8 cellular contexts compared by ENCODE assay signal in genomic region chr12:121668750-121669524, GRCh38. TPM values are rescaled to one million over a fixed set of nuclear protein-coding genes. Genes with fewer than 3 reads are reported as not detected.
A peak's percentile ranks its signal among the peaks of the same experiment; 100 is the strongest.
DNase-seq lines count a peak whose midpoint lies in the region; ATAC-seq and TF ChIP-seq lines count a peak whose summit lies in the region.

No MANE protein-coding gene starts in this region.

- no peaks in the 10 kb centered on the region for H3K36me3 ChIP-seq in cardiac muscle cell
- no peaks in the 10 kb centered on the region for H3K36me3 ChIP-seq in SK-N-SH (replicated peaks in 1 of 2; ENCODE audit: control insufficient read depth in 1 of 2, insufficient read depth in 2 of 2, low read length in 1 of 2)
- H3K36me3 ChIP-seq in left lung = no peaks in the 10 kb centered on the region
- no peaks in the 10 kb centered on the region for H3K36me3 ChIP-seq in thyroid gland

- TF ChIP-seq POLR2A in thyroid gland (IDR thresholded peaks at IDR 0.05) = no peak

- H3K9me3 ChIP-seq in cardiac muscle cell (ENCODE audit: low read depth) (no peaks in the 10 kb centered on the region), SK-N-SH (no peaks in the 10 kb centered on the region), left lung (no peaks in the 10 kb centered on the region), thyroid gland (no peaks in the 10 kb centered on the region)

- H3K27ac ChIP-seq in cardiac muscle cell (no peak overlapping the region), SK-N-SH (ENCODE audit: low read depth in 2 of 2, low read length in 1 of 2) (no peak overlapping the region), left lung (no peak overlapping the region), thyroid gland (no peak overlapping the region)

- no peaks in the 10 kb centered on the region for H3K4me1 ChIP-seq in cardiac muscle cell (ENCODE audit: low read depth)
- peaks cover 0 to 6% of the 10 kb centered on the region in 2 experiments; a peak in 1 of 4 replicates for H3K4me1 ChIP-seq in SK-N-SH (ENCODE audit: control insufficient read depth in 1 of 2, insufficient read depth in 2 of 2, low read depth in 1 of 2, low read length in 1 of 2)
- peaks cover 7 to 29% of the 10 kb centered on the region in 2 donors for H3K4me1 ChIP-seq in left lung
- H3K4me1 ChIP-seq in thyroid gland = peaks cover 0 to 6% of the 10 kb centered on the region in 2 donors

- POLR2A ChIA-PET in SK-N-SH (lab: Yijun Ruan, JAX) = interaction anchor here (0.8 to 1.1 kb wide), 5 partner anchors 42 to 132 kb away, joined by 3 to 5 read pairs (median 3); partner anchors contain the start of genes KDM2B and ORAI1

- H3K27me3 ChIP-seq in cardiac muscle cell (no peaks in the 10 kb centered on the region), SK-N-SH (ENCODE audit: insufficient read depth) (no peaks in the 10 kb centered on the region), left lung (no peaks in the 10 kb centered on the region), thyroid gland (no peaks in the 10 kb centered on the region)

- no peak overlapping the region for H3K9ac ChIP-seq in SK-N-SH

- no peaks in the 10 kb centered on the region for H4K20me1 ChIP-seq in SK-N-SH (ENCODE audit: insufficient read depth)

- TF ChIP-seq EP300 in SK-N-SH (IDR thresholded peaks at IDR 0.05; ENCODE audit: borderline replicate concordance in 1 of 2, low read depth in 1 of 2, low read length in 1 of 2) = no peak

- peak; percentile 72 for TF ChIP-seq RAD21 in SK-N-SH (IDR thresholded peaks at IDR 0.05; ENCODE audit: low read length)

- DNase-seq in cardiac muscle cell (ENCODE audit: low read depth in 1 of 2, low spot score in 1 of 2) (peak; percentile 54 to 73), Right ventricle myocardium superior (no peak), SK-N-SH (peak; percentile 84), amniotic epithelial cell (ENCODE audit: low read depth) (peak; percentile 25), left lung (no peak), thyroid gland (peak; percentile 44 to 48), NCI-H2029 (lab: John Stamatoyannopoulos, UW) (no peak)

- no peak overlapping the region for H3K4me3 ChIP-seq in cardiac muscle cell
- H3K4me3 ChIP-seq in SK-N-SH (ENCODE audit: low read depth in 2 of 2, low read length in 1 of 2) = no peak overlapping the region
- no peak overlapping the region for H3K4me3 ChIP-seq in left lung
- H3K4me3 ChIP-seq in thyroid gland (replicated peaks in 1 of 3) = no peak overlapping the region

- WGBS in SK-N-SH (ENCODE audit: low lambda C conversion rate) = 69% methylated on average over 15 of the region's 18 CpGs
- 80 to 86% methylated on average over 16 to 18 of the region's 18 CpGs for WGBS in thyroid gland, 2 donors

- H3F3A ChIP-seq in SK-N-SH (replicated peaks; ENCODE audit: insufficient read depth) = peaks cover 8% of the 10 kb centered on the region

- CTCF ChIA-PET in SK-N-SH (lab: Yijun Ruan, JAX) = interaction anchor here (0.6 to 8.3 kb wide), 52 partner anchors 10 to 494 kb away, joined by 3 to 204 read pairs (median 5); partner anchors contain the start of gene ORAI1

- intact Hi-C loops in Right ventricle myocardium superior (cut with DNase I) = no loop called here
- intact Hi-C loops in left lung (cut with DNase I) = no loop called here
- intact Hi-C loops in thyroid gland (cut with DNase I) = loop anchor here (5.0 kb wide), 1 partner anchor 117 kb away; no protein-coding TSS in a partner anchor

- no peak overlapping the region for H3K4me2 ChIP-seq in SK-N-SH

- H3K79me2 ChIP-seq in SK-N-SH (ENCODE audit: insufficient read depth) = no peaks in the 10 kb centered on the region

- H3K9me2 ChIP-seq in SK-N-SH = no peaks in the 10 kb centered on the region

- TF ChIP-seq CTCF in cardiac muscle cell (IDR thresholded peaks at IDR 0.05; ENCODE audit: low read depth, low read length) (peak; percentile 76), SK-N-SH (IDR thresholded peaks at IDR 0.05) (peak; percentile 79), left lung (IDR thresholded peaks at IDR 0.05) (peak; percentile 33 to 60), thyroid gland (IDR thresholded peaks at IDR 0.05) (peak in 5 of 6 experiments; percentile 30 to 54 (median 37))

- 0 out of 2 replicates have a peak overlapping the region, but pooled peaks have one; percentile 41 for H2AFZ ChIP-seq in SK-N-SH (ENCODE audit: low read depth)

- ATAC-seq in Right ventricle myocardium superior (ENCODE audit: poor library complexity) = no peak
- ATAC-seq in left lung = no peak
- no peak for ATAC-seq in HG02973 (IDR thresholded peaks at IDR 0.05; ENCODE audit: unreplicated experiment)

TF ChIP-seq in SK-N-SH, 30 proteins besides CTCF, POLR2A, EP300 and RAD21:
- TF ChIP-seq TEAD4 (IDR thresholded peaks at IDR 0.05; ENCODE audit: borderline replicate concordance, insufficient read depth) (no peak), SMC3 (IDR thresholded peaks at IDR 0.05; ENCODE audit: low read depth, low read length) (peak; percentile 56), RCOR1 (IDR thresholded peaks at IDR 0.05; ENCODE audit: low read length) (no peak)

RNA-seq across cellular contexts. Expression of gene MORN3, which starts 0.5 kb away (rescaled TPM):
- total RNA-seq in cardiac muscle cell (1.1 and 2.0 TPM in 2 replicates), Right ventricle myocardium superior (0.11 TPM), left lung (1 to 10 TPM in 1 of 2 donors, under 1 TPM in 1; 0.17 to 1.0 TPM), thyroid gland (1 to 10 TPM in 3 of 4 donors, under 1 TPM in 1; 0.40 to 2.3 (median 1.1) TPM)
- polyA plus RNA-seq in cardiac muscle cell (1.6 and 2.8 TPM in 2 replicates), SK-N-SH (2012; rRNA removed) (2.4 and 2.7 TPM in 2 replicates)
- polyA plus RNA-seq in SK-N-SH (2012; cell fraction: cytosol; rRNA removed) = 2.3 and 3.0 TPM in 2 replicates
- polyA plus RNA-seq in SK-N-SH (2012; cell fraction: nucleus; rRNA removed) = 1.8 TPM in 2 replicates

RNA-seq across cellular contexts. Expression of gene ORAI1, which starts 42.6 kb away (rescaled TPM):
- total RNA-seq in cardiac muscle cell (36.7 and 41.5 TPM in 2 replicates), Right ventricle myocardium superior (9.6 TPM), left lung (10 to 100 TPM; 25.2 to 39.5 TPM), thyroid gland (10 to 100 TPM; 12.7 to 27.1 (median 17.0) TPM)
- polyA plus RNA-seq in cardiac muscle cell (63.4 and 72.2 TPM in 2 replicates), SK-N-SH (2012; rRNA removed) (13.2 and 16.6 TPM in 2 replicates)
- polyA plus RNA-seq in SK-N-SH (2012; cell fraction: cytosol; rRNA removed) = 6.8 and 12.5 TPM in 2 replicates
- polyA plus RNA-seq in SK-N-SH (2012; cell fraction: nucleus; rRNA removed) = 6.0 and 6.1 TPM in 2 replicates

RNA-seq across cellular contexts. Expression of gene TMEM120B, which starts 43.6 kb away (rescaled TPM):
- total RNA-seq in cardiac muscle cell (11.7 and 30.7 TPM in 2 replicates), Right ventricle myocardium superior (9.1 TPM), left lung (10 to 100 TPM; 13.9 to 17.7 TPM), thyroid gland (10 to 100 TPM; 12.5 to 15.4 (median 14.2) TPM)
- polyA plus RNA-seq in cardiac muscle cell (19.7 and 23.0 TPM in 2 replicates), SK-N-SH (2012; rRNA removed) (15.1 and 15.4 TPM in 2 replicates)
- 4.8 and 7.4 TPM in 2 replicates for polyA plus RNA-seq in SK-N-SH (2012; cell fraction: cytosol; rRNA removed)
- polyA plus RNA-seq in SK-N-SH (2012; cell fraction: nucleus; rRNA removed) = 78.8 and 83.1 TPM in 2 replicates

Comparison
In these comparisons a context has a peak if more than half of its experiments do, and no peak if none do; other contexts are left out.
1. DNase-seq: peak in cardiac muscle cell (2 of 2), SK-N-SH (single experiment), amniotic epithelial cell (single experiment) and thyroid gland (2 of 2); none in Right ventricle myocardium superior (single experiment), left lung (0 of 2) and NCI-H2029 (single experiment).
2. Peak in every context shown above with its lines, with median percentiles within 50 percentile points of each other: CTCF ChIP-seq.